1 cellular context compared by ENCODE assay signal in the genomic region with DNA sequence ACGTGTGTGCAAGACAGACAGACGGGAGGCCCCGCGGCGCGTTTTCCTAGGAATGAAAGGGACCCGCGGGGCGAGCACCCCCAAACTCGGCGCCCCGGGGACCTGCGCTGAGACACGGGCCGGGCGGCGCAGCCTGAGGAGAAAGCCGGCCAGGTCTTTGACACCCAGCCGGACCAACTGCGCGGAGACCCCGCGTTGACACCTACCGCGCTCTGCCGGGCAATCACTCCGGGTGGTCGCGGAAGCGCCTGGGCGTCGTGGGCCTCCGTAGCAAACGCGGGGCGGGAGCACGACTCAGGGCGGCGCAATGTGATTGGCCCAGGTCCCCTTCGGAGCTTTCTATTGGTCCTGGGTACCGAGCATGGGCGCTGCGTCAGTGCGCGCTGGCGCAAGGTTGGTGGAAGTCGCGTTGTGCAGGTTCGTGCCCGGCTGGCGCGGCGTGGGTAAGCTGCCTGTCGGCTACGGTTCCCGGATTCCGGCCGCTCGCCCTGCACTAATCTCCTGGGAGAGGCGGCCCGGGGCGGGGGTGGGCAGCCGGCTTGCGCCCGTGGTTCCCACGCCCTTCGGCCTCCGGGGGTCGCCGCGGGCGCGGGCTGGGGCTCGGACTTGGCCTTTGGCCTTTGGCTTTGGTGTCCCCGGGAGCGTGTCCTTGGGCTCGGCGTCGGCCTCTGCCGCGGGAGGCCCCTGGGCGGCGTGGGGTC.
TF ChIP-seq lines count a peak whose summit lies in the region.

TSS of gene FASTKD3 (minus strand) at position 259 of the 701 bp plus-strand sequence. CDS start 948 bp downstream, outside the sequence.
TSS of gene MTRR (plus strand) at position 376 of the 701 bp plus-strand sequence. CDS start 1,647 bp downstream, outside the sequence.

TF ChIP-seq in HepG2, 621 proteins besides CTCF, POLR2A, EP300 and RAD21 (continued from another document and continues in another):
- no peak for TF ChIP-seq HNF1A (IDR thresholded peaks at IDR 0.05; ENCODE audit: low read depth)
- peak; percentile 21; the same call in 1 of the 2 replicates for TF ChIP-seq HNF1A (CRISPR knock-in tag; IDR thresholded peaks at IDR 0.05; ENCODE audit: borderline replicate concordance)
- TF ChIP-seq ETS1 (CRISPR knock-in tag; IDR thresholded peaks at IDR 0.05): 0 out of 2 replicates have a peak, but pooled peaks have one; percentile 7
- TF ChIP-seq, protein P1, sequence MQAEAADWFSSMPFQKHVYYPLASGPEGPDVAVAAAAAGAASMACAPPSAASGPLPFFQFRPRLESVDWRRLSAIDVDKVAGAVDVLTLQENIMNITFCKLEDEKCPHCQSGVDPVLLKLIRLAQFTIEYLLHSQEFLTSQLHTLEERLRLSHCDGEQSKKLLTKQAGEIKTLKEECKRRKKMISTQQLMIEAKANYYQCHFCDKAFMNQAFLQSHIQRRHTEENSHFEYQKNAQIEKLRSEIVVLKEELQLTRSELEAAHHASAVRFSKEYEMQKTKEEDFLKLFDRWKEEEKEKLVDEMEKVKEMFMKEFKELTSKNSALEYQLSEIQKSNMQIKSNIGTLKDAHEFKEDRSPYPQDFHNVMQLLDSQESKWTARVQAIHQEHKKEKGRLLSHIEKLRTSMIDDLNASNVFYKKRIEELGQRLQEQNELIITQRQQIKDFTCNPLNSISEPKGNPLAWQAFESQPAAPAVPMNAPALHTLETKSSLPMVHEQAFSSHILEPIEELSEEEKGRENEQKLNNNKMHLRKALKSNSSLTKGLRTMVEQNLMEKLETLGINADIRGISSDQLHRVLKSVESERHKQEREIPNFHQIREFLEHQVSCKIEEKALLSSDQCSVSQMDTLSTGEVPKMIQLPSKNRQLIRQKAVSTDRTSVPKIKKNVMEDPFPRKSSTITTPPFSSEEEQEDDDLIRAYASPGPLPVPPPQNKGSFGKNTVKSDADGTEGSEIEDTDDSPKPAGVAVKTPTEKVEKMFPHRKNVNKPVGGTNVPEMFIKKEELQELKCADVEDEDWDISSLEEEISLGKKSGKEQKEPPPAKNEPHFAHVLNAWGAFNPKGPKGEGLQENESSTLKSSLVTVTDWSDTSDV (CRISPR knock-in tag; IDR thresholded peaks at IDR 0.05): no peak; the same call in 1 of the 2 replicates
- TF ChIP-seq, protein P2, sequence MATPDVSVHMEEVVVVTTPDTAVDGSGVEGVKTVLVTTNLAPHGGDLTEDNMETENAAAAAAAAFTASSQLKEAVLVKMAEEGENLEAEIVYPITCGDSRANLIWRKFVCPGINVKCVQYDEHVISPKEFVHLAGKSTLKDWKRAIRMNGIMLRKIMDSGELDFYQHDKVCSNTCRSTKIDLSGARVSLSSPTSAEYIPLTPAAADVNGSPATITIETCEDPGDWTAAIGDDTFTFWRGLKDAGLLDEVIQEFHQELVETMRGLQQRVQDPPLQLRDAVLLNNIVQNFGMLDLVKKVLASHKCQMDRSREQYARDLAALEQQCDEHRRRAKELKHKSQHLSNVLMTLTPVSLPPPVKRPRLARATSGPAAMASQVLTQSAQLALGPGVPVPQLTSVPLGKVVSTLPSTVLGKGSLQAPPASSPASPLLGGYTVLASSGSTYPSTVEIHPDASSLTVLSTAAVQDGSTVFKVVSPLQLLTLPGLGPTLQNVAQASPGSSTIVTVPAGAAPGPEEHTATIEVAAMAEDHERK (CRISPR knock-in tag; IDR thresholded peaks at IDR 0.05; ENCODE audit: low read depth): peak; percentile 89
- 0 out of 2 replicates have a peak, but pooled peaks have one; percentile 70 for TF ChIP-seq ZFYVE20 (CRISPR knock-in tag; IDR thresholded peaks at IDR 0.05; ENCODE audit: borderline replicate concordance, low read depth)
- TF ChIP-seq ISX (CRISPR knock-in tag; conservative IDR thresholded peaks at IDR 0.05): peak; percentile 36
- TF ChIP-seq, protein P3, sequence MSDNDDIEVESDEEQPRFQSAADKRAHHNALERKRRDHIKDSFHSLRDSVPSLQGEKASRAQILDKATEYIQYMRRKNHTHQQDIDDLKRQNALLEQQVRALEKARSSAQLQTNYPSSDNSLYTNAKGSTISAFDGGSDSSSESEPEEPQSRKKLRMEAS (IDR thresholded peaks at IDR 0.05): peak; percentile 75
- TF ChIP-seq ATF7-NPFF (CRISPR knock-in tag; IDR thresholded peaks at IDR 0.05; ENCODE audit: low read depth): peak; percentile 69
- TF ChIP-seq HCFC1 (IDR thresholded peaks at IDR 0.05; ENCODE audit: low read depth, low read length): peak; percentile 9; the same call in 1 of the 2 replicates
- TF ChIP-seq HINFP (CRISPR knock-in tag; IDR thresholded peaks at IDR 0.05; ENCODE audit: low read depth): no peak
- TF ChIP-seq NONO (IDR thresholded peaks at IDR 0.05): no peak
- peak; percentile 66 for TF ChIP-seq NONO (CRISPR knock-in tag; conservative IDR thresholded peaks at IDR 0.05)
- 0 out of 2 replicates have a peak, but pooled peaks have one; percentile 30 for TF ChIP-seq CCDC6 (CRISPR knock-in tag; IDR thresholded peaks at IDR 0.05)
- TF ChIP-seq GPBP1L1 (CRISPR knock-in tag; IDR thresholded peaks at IDR 0.05): no peak
- TF ChIP-seq E2F5 (CRISPR knock-in tag; conservative IDR thresholded peaks at IDR 0.05): no peak; the same call in 1 of the 2 replicates
- TF ChIP-seq NR2C2 (CRISPR knock-in tag; IDR thresholded peaks at IDR 0.05; ENCODE audit: borderline replicate concordance): peak; percentile 80
- TF ChIP-seq POGZ (CRISPR knock-in tag; IDR thresholded peaks at IDR 0.05): peak; percentile 91
- no peak for TF ChIP-seq KLF9 (CRISPR knock-in tag; IDR thresholded peaks at IDR 0.05; ENCODE audit: low read depth)
- TF ChIP-seq ZBTB25 (CRISPR knock-in tag; IDR thresholded peaks at IDR 0.05): no peak
- TF ChIP-seq ZNF350 (CRISPR knock-in tag; IDR thresholded peaks at IDR 0.05; ENCODE audit: borderline replicate concordance, low read depth): no peak; the same call in 1 of the 2 replicates
- TF ChIP-seq SMYD3 (CRISPR knock-in tag; IDR thresholded peaks at IDR 0.05): peak; percentile 52; the same call in 1 of the 2 replicates
- TF ChIP-seq, protein P4, sequence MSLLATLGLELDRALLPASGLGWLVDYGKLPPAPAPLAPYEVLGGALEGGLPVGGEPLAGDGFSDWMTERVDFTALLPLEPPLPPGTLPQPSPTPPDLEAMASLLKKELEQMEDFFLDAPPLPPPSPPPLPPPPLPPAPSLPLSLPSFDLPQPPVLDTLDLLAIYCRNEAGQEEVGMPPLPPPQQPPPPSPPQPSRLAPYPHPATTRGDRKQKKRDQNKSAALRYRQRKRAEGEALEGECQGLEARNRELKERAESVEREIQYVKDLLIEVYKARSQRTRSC (CRISPR knock-in tag; IDR thresholded peaks at IDR 0.05; ENCODE audit: low read depth): no peak
- TF ChIP-seq ZEB1 (IDR thresholded peaks at IDR 0.05; ENCODE audit: insufficient replicate concordance, low read depth): no peak
- TF ChIP-seq, protein P5, sequence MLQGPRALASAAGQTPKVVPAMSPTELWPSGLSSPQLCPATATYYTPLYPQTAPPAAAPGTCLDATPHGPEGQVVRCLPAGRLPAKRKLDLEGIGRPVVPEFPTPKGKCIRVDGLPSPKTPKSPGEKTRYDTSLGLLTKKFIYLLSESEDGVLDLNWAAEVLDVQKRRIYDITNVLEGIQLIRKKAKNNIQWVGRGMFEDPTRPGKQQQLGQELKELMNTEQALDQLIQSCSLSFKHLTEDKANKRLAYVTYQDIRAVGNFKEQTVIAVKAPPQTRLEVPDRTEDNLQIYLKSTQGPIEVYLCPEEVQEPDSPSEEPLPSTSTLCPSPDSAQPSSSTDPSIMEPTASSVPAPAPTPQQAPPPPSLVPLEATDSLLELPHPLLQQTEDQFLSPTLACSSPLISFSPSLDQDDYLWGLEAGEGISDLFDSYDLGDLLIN (CRISPR knock-in tag; IDR thresholded peaks at IDR 0.05; ENCODE audit: borderline replicate concordance): 0 out of 2 replicates have a peak, but pooled peaks have one; percentile 54
- TF ChIP-seq NCOR1 (IDR thresholded peaks at IDR 0.05; ENCODE audit: borderline replicate concordance, low read length): no peak
- TF ChIP-seq ZNF510 (CRISPR knock-in tag; IDR thresholded peaks at IDR 0.05; ENCODE audit: low read depth): no peak
- TF ChIP-seq EED (CRISPR knock-in tag; IDR thresholded peaks at IDR 0.05): no peak
- no peak for TF ChIP-seq ZNF143 (CRISPR knock-in tag; IDR thresholded peaks at IDR 0.05)
- TF ChIP-seq KMT2B (CRISPR knock-in tag; IDR thresholded peaks at IDR 0.05): peak; percentile 94
- TF ChIP-seq FOXO1 (CRISPR knock-in tag; IDR thresholded peaks at IDR 0.05): no peak
- TF ChIP-seq SRSF4 (IDR thresholded peaks at IDR 0.05; ENCODE audit: low read depth, low read length, poor library complexity, severe bottlenecking): no peak
- no peak for TF ChIP-seq CENPX (CRISPR knock-in tag; IDR thresholded peaks at IDR 0.05)
- peak; percentile 88 for TF ChIP-seq MTF2 (CRISPR knock-in tag; IDR thresholded peaks at IDR 0.05; ENCODE audit: borderline replicate concordance)
- TF ChIP-seq ARNT2 (CRISPR knock-in tag; IDR thresholded peaks at IDR 0.05; ENCODE audit: low read depth): peak; percentile 49; the same call in 1 of the 2 replicates
- TF ChIP-seq HMG20A (CRISPR knock-in tag; IDR thresholded peaks at IDR 0.05; ENCODE audit: borderline replicate concordance): no peak
- TF ChIP-seq ZNF367 (CRISPR knock-in tag; IDR thresholded peaks at IDR 0.05; ENCODE audit: borderline replicate concordance): no peak
- TF ChIP-seq REXO4 (CRISPR knock-in tag; IDR thresholded peaks at IDR 0.05; ENCODE audit: borderline replicate concordance): no peak
- TF ChIP-seq KLF12 (CRISPR knock-in tag; IDR thresholded peaks at IDR 0.05; ENCODE audit: borderline replicate concordance): no peak
- TF ChIP-seq KDM5A (IDR thresholded peaks at IDR 0.05; ENCODE audit: borderline replicate concordance, low read length): peak; percentile 57
- no peak for TF ChIP-seq ZNF296 (CRISPR knock-in tag; conservative IDR thresholded peaks at IDR 0.05)
- TF ChIP-seq ZKSCAN8 (CRISPR knock-in tag; IDR thresholded peaks at IDR 0.05; ENCODE audit: borderline replicate concordance): no peak
